Comparison of ENCODE assay signal across 8 cellular contexts in genomic region chr9:11206-11605, GRCh38. TPM values are rescaled to one million over a fixed set of nuclear protein-coding genes. Genes with fewer than 3 reads are reported as not detected.
DNase-seq lines count a peak whose midpoint lies in the region; ATAC-seq, FAIRE-seq and TF ChIP-seq lines count a peak whose summit lies in the region.
"Not testable (repeated sequence)": the region's sequence is repeated elsewhere in the genome, so short reads cannot be mapped to it uniquely, and the experiment has no call there.

No MANE protein-coding gene starts in this region.

- H3K9me3 ChIP-seq in A549; HEK293 (ENCODE audit: control insufficient read depth, insufficient read depth, low read depth, low read length); hepatocyte (ENCODE audit: low read depth): not testable (repeated sequence)

- not testable (repeated sequence) for H3K9me2 ChIP-seq in hepatocyte (replicated peaks; ENCODE audit: insufficient read depth)

- H3K27me3 ChIP-seq in hepatocyte = not testable (repeated sequence)

- not testable (repeated sequence) for H3K4me1 ChIP-seq in A549; HEK293 (ENCODE audit: control insufficient read depth, insufficient read depth, low read length); hepatocyte (ENCODE audit: insufficient read depth)

- intact Hi-C loops in posterior vena cava (cut with DNase I) = not testable (repeated sequence)

- H3K27ac ChIP-seq in A549; HEK293 (ENCODE audit: extremely low read depth, low read depth, low read length); hepatocyte: not testable (repeated sequence)

- not testable (repeated sequence) for FAIRE-seq in A549 (lab: Jason Lieb, UNC)

- H3K36me3 ChIP-seq in HEK293 (ENCODE audit: control insufficient read depth in 2 of 2, insufficient read depth in 1 of 2, low read length in 2 of 2); hepatocyte (replicated peaks; ENCODE audit: insufficient read depth, low read depth): not testable (repeated sequence)

- not testable (repeated sequence) for DNase-seq in A549 (ENCODE audit: low read depth in 1 of 2, low spot score in 1 of 2); cardiac fibroblast (ENCODE audit: low read depth in 2 of 2); hepatocyte (ENCODE audit: low spot score)
- DNase-seq in WTC11 (ENCODE audit: low spot score) = peak; percentile 95
- peak; percentile 42 for DNase-seq in activated T-cell treated with anti-CD3 and anti-CD28 coated beads, Interleukin-2, amount 50 U/mL, for 4 hours
- peak; percentile 93 for DNase-seq in posterior vena cava (ENCODE audit: low spot score)
- peak; percentile 1 to 14 for DNase-seq in stimulated activated CD8-positive, alpha-beta memory T cell treated with anti-CD3 and anti-CD28 coated beads, Interleukin-15, amount 100 ng/mL, for 4 hours (ENCODE audit: low read depth in 2 of 2)

- TF ChIP-seq POLR2A in A549 (IDR thresholded peaks at IDR 0.05; ENCODE audit: low read length) = not testable (repeated sequence)

- H3K4me3 Mint-ChIP-seq in WTC11; activated T-cell treated with anti-CD3 and anti-CD28 coated beads, Interleukin-2, amount 50 U/mL, for 4 hours: not testable (repeated sequence)

- CTCF ChIA-PET in A549 (lab: Yijun Ruan, JAX); HEK293 (lab: Yijun Ruan, JAX); WTC11 (lab: Charles Lee): not testable (repeated sequence)

- H3K27ac Mint-ChIP-seq in WTC11 = not testable (repeated sequence)

- POLR2A ChIA-PET in A549 (lab: Yijun Ruan, JAX); HEK293 (lab: Yijun Ruan, JAX); WTC11 (lab: Charles Lee): not testable (repeated sequence)

- H3K9me3 Mint-ChIP-seq in WTC11; activated T-cell treated with anti-CD3 and anti-CD28 coated beads, Interleukin-2, amount 50 U/mL, for 4 hours: not testable (repeated sequence)

- TF ChIP-seq CTCF in A549 (IDR thresholded peaks at IDR 0.05) = peak; percentile 23; the same call in 2 of the 3 replicates
- 0 out of 2 replicates have a peak, but pooled peaks have one; percentile 17 for TF ChIP-seq CTCF in HEK293 (tag by site-specific recombination; IDR thresholded peaks at IDR 0.05)
- TF ChIP-seq CTCF in WTC11 (IDR thresholded peaks at IDR 0.05) = peak; percentile 99
- peak; percentile 35 for TF ChIP-seq CTCF in cardiac fibroblast (IDR thresholded peaks at IDR 0.05; ENCODE audit: low read depth, low read length)
- peak; percentile 67 for TF ChIP-seq CTCF in hepatocyte (IDR thresholded peaks at IDR 0.05; ENCODE audit: poor library complexity)

- H3K4me1 Mint-ChIP-seq in WTC11; activated T-cell treated with anti-CD3 and anti-CD28 coated beads, Interleukin-2, amount 50 U/mL, for 4 hours (ENCODE audit: low read depth): not testable (repeated sequence)

- H3K36me3 Mint-ChIP-seq in WTC11; activated T-cell treated with anti-CD3 and anti-CD28 coated beads, Interleukin-2, amount 50 U/mL, for 4 hours (ENCODE audit: insufficient read depth): not testable (repeated sequence)

- 53% methylated on average over 25 of the region's 26 CpGs for WGBS in A549 (ENCODE audit: missing lambda C conversion rate)
- WGBS in hepatocyte (ENCODE audit: low lambda C conversion rate, missing lambda C conversion rate) = 45% methylated on average over 11 of the region's 26 CpGs

- H2AFZ ChIP-seq in hepatocyte = not testable (repeated sequence)

- TF ChIP-seq EP300 in A549 (IDR thresholded peaks at IDR 0.05) = not testable (repeated sequence)

- H4K20me1 ChIP-seq in hepatocyte (ENCODE audit: insufficient read depth, poor library complexity, severe bottlenecking) = not testable (repeated sequence)

- not testable (repeated sequence) for H3K4me2 ChIP-seq in A549, hepatocyte

- not testable (repeated sequence) for ATAC-seq in A549; WTC11; activated T-cell treated with anti-CD3 and anti-CD28 coated beads, Interleukin-2, amount 50 U/mL, for 4 hours

- H3K79me2 ChIP-seq in hepatocyte = not testable (repeated sequence)

- TF ChIP-seq RAD21 in A549 (conservative IDR thresholded peaks at IDR 0.05 in 1 of 2, IDR thresholded peaks at IDR 0.05 in 1 of 2) = peak in 1 of 2 experiments; percentile 33; a peak in 2 of 5 replicates

- H3K4me3 ChIP-seq in A549; HEK293 (ENCODE audit: low read depth, low read length); cardiac fibroblast (replicated peaks in 1 of 2; ENCODE audit: low read depth in 2 of 2, low read length in 2 of 2); hepatocyte: not testable (repeated sequence)

- not testable (repeated sequence) for H3K27me3 Mint-ChIP-seq in WTC11 (ENCODE audit: low read depth); activated T-cell treated with anti-CD3 and anti-CD28 coated beads, Interleukin-2, amount 50 U/mL, for 4 hours (ENCODE audit: low read depth)

TF ChIP-seq in HEK293, 187 proteins besides CTCF, POLR2A, EP300 and RAD21:
- TF ChIP-seq ZBTB26 (tag by site-specific recombination; optimal IDR thresholded peaks at IDR 0.05) (peak; percentile 24), ZNF654 (tag by site-specific recombination; IDR thresholded peaks at IDR 0.05; ENCODE audit: low read depth) (peak; percentile 23), ZNF660 (tag by site-specific recombination; IDR thresholded peaks at IDR 0.05) (peak; percentile 93)

RNA-seq across cellular contexts. Expression of gene WASHC1, which starts 18.1 kb away (rescaled TPM):
- polyA plus RNA-seq in A549 (2011; rRNA removed) (7.3 and 7.7 TPM in 2 replicates), A549 (2017; fragmentation: RNase III; extraction: RNeasy Plus Mini Kit Qiagen cat#74134 plus additional on column Dnase treatment) (7.3 to 8.7 TPM (median 7.4 TPM) in 3 replicates), hepatocyte (8.7 and 9.3 TPM in 2 replicates)
- 11.9 and 13.1 TPM in 2 replicates for polyA plus RNA-seq in A549 (2012; cell fraction: cytosol; rRNA removed)
- 46.4 and 50.1 TPM in 2 replicates for polyA plus RNA-seq in A549 (2012; cell fraction: nucleus; rRNA removed)
- polyA minus RNA-seq in A549 (2011; rRNA and poly(A)+ RNA removed) = 7.2 and 7.8 TPM in 2 replicates
- total RNA-seq in WTC11 (2021) (16.1 to 18.5 TPM (median 17.1 TPM) in 3 replicates), hepatocyte (5.4 and 5.7 TPM in 2 replicates), posterior vena cava (10 to 100 TPM; 12.9 to 13.5 TPM)
- total RNA-seq in activated T-cell treated with anti-CD3 and anti-CD28 coated beads, Interleukin-2, amount 50 U/mL, for 4 hours = 10 to 100 TPM; 15.8 to 18.3 (median 18.1) TPM

Comparison
In these comparisons a context has a peak if more than half of its experiments do, and no peak if none do; other contexts are left out.
1. CTCF ChIP-seq: peak in every context shown above with its lines; median percentile 99 in WTC11; 67 in hepatocyte; 35 in cardiac fibroblast; 23 in A549; 17 in HEK293.